In the genomic region with DNA sequence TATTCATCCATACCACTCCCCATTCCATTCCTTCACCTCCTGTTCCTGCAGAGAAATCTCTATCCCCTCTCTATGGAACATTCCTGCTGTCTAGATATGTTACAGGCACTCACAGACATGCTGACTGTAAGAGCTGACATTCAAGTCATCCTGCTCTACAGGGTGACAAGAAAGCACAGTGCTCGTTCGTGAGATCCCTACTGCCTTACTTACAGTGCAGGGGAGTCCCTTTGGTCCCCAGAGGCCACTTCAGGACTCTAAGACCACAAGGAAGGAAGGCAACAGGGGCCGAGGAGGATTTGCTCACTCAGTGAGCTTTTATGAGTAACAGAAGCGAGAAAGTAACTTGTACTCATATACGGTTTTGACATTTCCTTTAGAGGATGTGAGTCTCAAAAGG, we compare ENCODE assay signal across 15 cellular contexts.
DNase-seq lines count a peak whose midpoint lies in the region; ATAC-seq and TF ChIP-seq lines count a peak whose summit lies in the region.
"Had no signal": no experiment of that assay in that cellular context is flagged by ENCODE, and none has a peak within 500 bp of the region (broad histone marks: within the 10 kb centered on the region; RNA-seq: fewer than 3 reads in every experiment).

No MANE protein-coding gene starts in this region.

- TF ChIP-seq CTCF in chondrocyte (IDR thresholded peaks at IDR 0.05): no peak

- no peaks in the 10 kb centered on the region for H3K9me3 Mint-ChIP-seq in chondrocyte (ENCODE audit: low read depth)
- H3K9me3 Mint-ChIP-seq: activated T-cell treated with anti-CD3 and anti-CD28 coated beads, Interleukin-2, amount 50 U/mL, for 24 hours; endodermal cell; T-cell had no signal

- H3K27ac ChIP-seq in SJCRH30: no peak overlapping the region
- H3K27ac ChIP-seq: C4-2B, gastrocnemius medialis had no signal

- H3K27me3 Mint-ChIP-seq in chondrocyte (ENCODE audit: low read depth): no peaks in the 10 kb centered on the region

- H3K4me3 ChIP-seq in SJCRH30: no peak overlapping the region
- H3K4me3 ChIP-seq: gastrocnemius medialis had no signal

- H3K4me1 ChIP-seq in SJCRH30: peaks cover 46% of the 10 kb centered on the region
- H3K4me1 ChIP-seq: gastrocnemius medialis had no signal

- H3K36me3 ChIP-seq in SJCRH30: no peaks in the 10 kb centered on the region
- H3K36me3 ChIP-seq: gastrocnemius medialis had no signal

- no peak overlapping the region for H3K27ac Mint-ChIP-seq in chondrocyte (ENCODE audit: unreplicated experiment)
- H3K27ac Mint-ChIP-seq: activated T-cell treated with anti-CD3 and anti-CD28 coated beads, Interleukin-2, amount 50 U/mL, for 24 hours; endodermal cell; T-cell had no signal

- ATAC-seq in GM18907 (IDR thresholded peaks at IDR 0.05; ENCODE audit: unreplicated experiment) (peak; percentile 86), GM21717 (IDR thresholded peaks at IDR 0.05; ENCODE audit: unreplicated experiment) (peak; percentile 68), HG03097 (IDR thresholded peaks at IDR 0.05; ENCODE audit: low FRiP score, unreplicated experiment) (peak; percentile 79), Right ventricle myocardium inferior (no peak)
- ATAC-seq: gastrocnemius medialis, T-cell had no signal

- no peaks in the 10 kb centered on the region for H3K27me3 ChIP-seq in SJCRH30
- H3K27me3 ChIP-seq: gastrocnemius medialis had no signal

- H3K9me3 ChIP-seq in SJCRH30 (replicated peaks): no peaks in the 10 kb centered on the region
- H3K9me3 ChIP-seq: gastrocnemius medialis had no signal

- no peak overlapping the region for H3K4me3 Mint-ChIP-seq in chondrocyte (ENCODE audit: unreplicated experiment)
- H3K4me3 Mint-ChIP-seq: activated T-cell treated with anti-CD3 and anti-CD28 coated beads, Interleukin-2, amount 50 U/mL, for 24 hours; endodermal cell; T-cell had no signal

- peaks cover 20% of the 10 kb centered on the region for H3K4me1 Mint-ChIP-seq in chondrocyte (ENCODE audit: low read depth)
- H3K4me1 Mint-ChIP-seq: endodermal cell, T-cell had no signal

- no peaks in the 10 kb centered on the region for H3K36me3 Mint-ChIP-seq in chondrocyte (ENCODE audit: low read depth)
- H3K36me3 Mint-ChIP-seq: T-cell had no signal

- DNase-seq in retina: peak; percentile 13
- no peak for DNase-seq in chondrocyte (ENCODE audit: low spot score)
- DNase-seq in SJCRH30: no peak
- no peak for DNase-seq in Right ventricle myocardium inferior (ENCODE audit: missing footprints)
- DNase-seq in cardiac septum (ENCODE audit: low spot score): no peak
- DNase-seq: activated CD4-positive, alpha-beta T cell treated with anti-CD3 and anti-CD28 coated beads for 1 hour; activated T-cell treated with anti-CD3 and anti-CD28 coated beads, Interleukin-2, amount 50 U/mL, for 24 hours; anterior cingulate cortex; endodermal cell; gastrocnemius medialis; T-cell had no signal

- intact Hi-C loops in Right ventricle myocardium inferior (cut with DNase I): loop anchor here (5.0 kb wide), 1 partner anchor 111 kb away; a partner anchor contains a TSS
- intact Hi-C loops in cardiac septum (cut with DNase I): no loop called here
